ENCODE assay signal across 20 cellular contexts in the genomic region with DNA sequence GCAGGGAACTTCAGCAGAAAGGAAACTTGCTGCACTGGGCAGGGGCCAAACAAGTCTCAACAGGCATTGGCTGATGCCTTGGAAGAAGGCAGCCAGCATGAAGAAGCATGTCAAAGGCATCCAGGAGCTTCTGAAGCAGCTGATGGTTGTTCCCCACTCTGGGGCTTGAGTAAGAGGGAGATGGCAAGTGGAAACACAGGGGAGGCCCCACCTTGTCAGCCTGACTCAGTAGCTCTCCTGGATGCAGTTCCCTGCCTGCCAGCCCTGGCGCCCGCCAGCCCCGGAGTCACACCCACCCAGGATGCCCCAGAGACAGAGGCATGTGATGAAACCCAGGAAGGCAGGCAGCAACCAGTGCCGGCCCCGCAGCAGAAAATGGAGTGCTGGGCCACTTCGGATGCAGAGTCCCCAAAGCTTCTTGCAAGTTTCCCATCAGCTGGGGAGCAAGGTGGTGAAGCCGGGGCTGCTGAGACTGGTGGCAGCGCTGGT.
DNase-seq lines count a peak whose midpoint lies in the region; ATAC-seq and TF ChIP-seq lines count a peak whose summit lies in the region.
"Had no signal": no experiment of that assay in that cellular context is flagged by ENCODE, and none has a peak within 500 bp of the region (broad histone marks: within the 10 kb centered on the region; RNA-seq: fewer than 3 reads in every experiment).

No MANE protein-coding gene starts in this region.

- H3K23ac ChIP-seq in neuronal stem cell (ENCODE audit: low read depth, low read length, poor library complexity), result no peak overlapping the region

- no peak overlapping the region for H3K14ac ChIP-seq in neuronal stem cell (ENCODE audit: low read length)

- H2BK12ac ChIP-seq in neuronal stem cell (ENCODE audit: low read length), result no peak overlapping the region

- no peak overlapping the region for H2AK5ac ChIP-seq in neuronal stem cell (ENCODE audit: low read depth, low read length)

- ATAC-seq in GM21723 (IDR thresholded peaks at IDR 0.05; ENCODE audit: unreplicated experiment), result no peak
- no peak for ATAC-seq in stimulated activated naive B cell treated with anti-CD40 and anti-IgM and Interleukin-4, amounts not matched to agents 10 μg/mL and 1 μg/mL and 100 μg/mL, for 72 hours (replicated peaks)
- ATAC-seq: A549, PC-3 had no signal

- H2BK120ac ChIP-seq in neuronal stem cell (ENCODE audit: low read depth, low read length), result no peak overlapping the region

- H4K91ac ChIP-seq in neuronal stem cell (ENCODE audit: low read depth, low read length, poor library complexity), result no peak overlapping the region

- WGBS in neuronal stem cell (ENCODE audit: extremely low coverage in 2 of 2, insufficient read length in 2 of 2, insufficient replicate concordance in 1 of 2), 2 donors, result no CpG with 5 or more reads among the region's 8 CpGs
- WGBS in thymus, result 91% methylated on average over 8 of the region's 8 CpGs

- H2BK15ac ChIP-seq in neuronal stem cell (ENCODE audit: low read length), result no peak overlapping the region

- CTCF ChIA-PET in RWPE1 (lab: Yijun Ruan, JAX), result interaction anchor here (0.8 to 1.3 kb wide), 3 partner anchors 27 to 34 kb away, joined by 4 to 10 read pairs (median 5); no protein-coding TSS in a partner anchor

- H3K27ac Mint-ChIP-seq in stimulated activated naive B cell treated with anti-CD40 and anti-IgM and Interleukin-4, amounts not matched to agents 10 μg/mL and 1 μg/mL and 100 μg/mL, for 72 hours, result no peak overlapping the region
- H3K27ac Mint-ChIP-seq: CD4-positive, alpha-beta memory T cell; HFFc6 had no signal

- H3K9me3 Mint-ChIP-seq in stimulated activated naive B cell treated with anti-CD40 and anti-IgM and Interleukin-4, amounts not matched to agents 10 μg/mL and 1 μg/mL and 100 μg/mL, for 72 hours, result no peaks in the 10 kb centered on the region
- H3K9me3 Mint-ChIP-seq: CD4-positive, alpha-beta memory T cell; HFFc6 had no signal

- H3K4ac ChIP-seq in neuronal stem cell (ENCODE audit: low read length), result no peak overlapping the region

- no peak overlapping the region for H3K4me3 ChIP-seq in neuronal stem cell (ENCODE audit: low read length in 2 of 2)
- no peak overlapping the region for H3K4me3 ChIP-seq in thymus (ENCODE audit: low read length)
- H3K4me3 ChIP-seq: A549, BLaER1, SJCRH30 had no signal

- H4K8ac ChIP-seq in neuronal stem cell (ENCODE audit: low read depth, low read length), result no peak overlapping the region

- H3K4me1 ChIP-seq in neuronal stem cell (ENCODE audit: control insufficient read depth in 2 of 2, insufficient read depth in 1 of 2, low read depth in 1 of 2, low read length in 2 of 2), result peaks cover 0 to 2% of the 10 kb centered on the region in 2 donors
- no peaks in the 10 kb centered on the region for H3K4me1 ChIP-seq in thymus (ENCODE audit: control insufficient read depth, insufficient read depth, low read length)
- H3K4me1 ChIP-seq: BLaER1, SJCRH30 had no signal

- no peaks in the 10 kb centered on the region for H3K4me1 Mint-ChIP-seq in stimulated activated naive B cell treated with anti-CD40 and anti-IgM and Interleukin-4, amounts not matched to agents 10 μg/mL and 1 μg/mL and 100 μg/mL, for 72 hours
- H3K4me1 Mint-ChIP-seq: CD4-positive, alpha-beta memory T cell had no signal

- no peaks in the 10 kb centered on the region for H3K79me1 ChIP-seq in neuronal stem cell (ENCODE audit: low read depth, low read length)

- H2AFZ ChIP-seq in neuronal stem cell (ENCODE audit: low read length), result no peak overlapping the region

- no peak overlapping the region for H3K9ac ChIP-seq in neuronal stem cell (ENCODE audit: low read depth, low read length, poor library complexity)
- H3K9ac ChIP-seq: BLaER1, KMS-11 had no signal

- peaks cover 0 to 18% of the 10 kb centered on the region in 2 donors for H3K36me3 ChIP-seq in neuronal stem cell (replicated peaks in 1 of 2; ENCODE audit: control insufficient read depth in 2 of 2, insufficient read depth in 2 of 2, low read length in 2 of 2)
- no peaks in the 10 kb centered on the region for H3K36me3 ChIP-seq in thymus (ENCODE audit: control insufficient read depth, insufficient read depth)
- H3K36me3 ChIP-seq: BLaER1, SJCRH30 had no signal

- H2BK5ac ChIP-seq in neuronal stem cell (ENCODE audit: low read length), result peak overlapping the region; percentile 22

- peak; percentile 95 for DNase-seq in RWPE1 (ENCODE audit: low spot score)
- DNase-seq in epithelial cell of prostate (ENCODE audit: low read depth, low spot score), result peak; percentile 96
- DNase-seq in neuronal stem cell (ENCODE audit: low spot score), result no peak
- DNase-seq in NCI-H2107 (lab: John Stamatoyannopoulos, UW), result no peak
- DNase-seq in stimulated activated naive B cell treated with anti-CD40 and anti-IgM and Interleukin-4, amounts not matched to agents 10 μg/mL and 1 μg/mL and 100 μg/mL, for 72 hours, result no peak
- DNase-seq: CD4-positive, alpha-beta memory T cell; H7; HFFc6; NCI-H1417; NCI-H187; NCI-H226; NCI-H524; NCI-H82; PC-3; SJCRH30 had no signal

- POLR2A ChIA-PET in RWPE1 (lab: Yijun Ruan, JAX; ENCODE audit: low non-redundant PET), result interaction anchor here (0.7 to 1.7 kb wide), 3 partner anchors 16 to 28 kb away, joined by 3 to 7 read pairs (median 4); no protein-coding TSS in a partner anchor

- H3K9me3 ChIP-seq in neuronal stem cell (replicated peaks in 1 of 2; ENCODE audit: control insufficient read depth in 2 of 2, insufficient read depth in 1 of 2, low read depth in 1 of 2, low read length in 2 of 2), result no peaks in the 10 kb centered on the region
- H3K9me3 ChIP-seq in thymus (ENCODE audit: control insufficient read depth), result no peaks in the 10 kb centered on the region
- H3K9me3 ChIP-seq: A549, BLaER1, SJCRH30 had no signal

- no peak for TF ChIP-seq CTCF in RWPE1 (conservative IDR thresholded peaks at IDR 0.05; ENCODE audit: low read depth)

- no peaks in the 10 kb centered on the region for H3K36me3 Mint-ChIP-seq in stimulated activated naive B cell treated with anti-CD40 and anti-IgM and Interleukin-4, amounts not matched to agents 10 μg/mL and 1 μg/mL and 100 μg/mL, for 72 hours
- H3K36me3 Mint-ChIP-seq: CD4-positive, alpha-beta memory T cell had no signal

- H3K27ac ChIP-seq in RWPE1, result peak overlapping the region; percentile 99
- H3K27ac ChIP-seq in epithelial cell of prostate, result peak overlapping the region; percentile 90
- no peak overlapping the region for H3K27ac ChIP-seq in neuronal stem cell (replicated peaks; ENCODE audit: low read length)
- H3K27ac ChIP-seq in thymus (ENCODE audit: low read depth), result peak overlapping the region; percentile 3
- H3K27ac ChIP-seq: BLaER1, KMS-11, SJCRH30 had no signal

- H3K4me2 ChIP-seq in neuronal stem cell (ENCODE audit: insufficient read depth, low read length, poor library complexity, severe bottlenecking), result no peak overlapping the region
- H3K4me2 ChIP-seq: A549, BLaER1, KMS-11 had no signal

- no peak overlapping the region for H3K4me3 Mint-ChIP-seq in stimulated activated naive B cell treated with anti-CD40 and anti-IgM and Interleukin-4, amounts not matched to agents 10 μg/mL and 1 μg/mL and 100 μg/mL, for 72 hours
- H3K4me3 Mint-ChIP-seq: CD4-positive, alpha-beta memory T cell; HFFc6 had no signal

- no peak overlapping the region for H3K18ac ChIP-seq in neuronal stem cell (ENCODE audit: low read length)

- peaks cover 0 to 7% of the 10 kb centered on the region in 2 donors for H3K27me3 Mint-ChIP-seq in stimulated activated naive B cell treated with anti-CD40 and anti-IgM and Interleukin-4, amounts not matched to agents 10 μg/mL and 1 μg/mL and 100 μg/mL, for 72 hours

- H3K27me3 ChIP-seq in neuronal stem cell (ENCODE audit: control insufficient read depth in 3 of 3, insufficient read depth in 3 of 3, low read depth in 1 of 3, low read length in 3 of 3), result no peaks in the 10 kb centered on the region
- H3K27me3 ChIP-seq in thymus (ENCODE audit: control insufficient read depth, insufficient read depth), result no peaks in the 10 kb centered on the region
- H3K27me3 ChIP-seq: BLaER1, SJCRH30 had no signal

Comparison
In these comparisons a context has a peak if more than half of its experiments do, and no peak if none do; other contexts are left out.
1. DNase-seq: peak in RWPE1 (single experiment) and epithelial cell of prostate (single experiment); none in neuronal stem cell (single experiment), NCI-H2107 (single experiment) and stimulated activated naive B cell treated with anti-CD40 and anti-IgM and Interleukin-4, amounts not matched to agents 10 μg/mL and 1 μg/mL and 100 μg/mL, for 72 hours (single experiment).